In genomic region chr13:69809152-69809551, GRCh38 we compare ENCODE assay signal across 5 cellular contexts.
"Had no signal": no experiment of that assay in that cellular context is flagged by ENCODE, and none has a peak within 500 bp of the region (broad histone marks: within the 10 kb centered on the region; RNA-seq: fewer than 3 reads in every experiment).

No MANE protein-coding gene starts in this region.

- H2AFZ ChIP-seq: GM23248 had no signal

- H3K4me3 ChIP-seq: GM23248 had no signal

- H3K27ac Mint-ChIP-seq: H9 had no signal

- H3K4me3 Mint-ChIP-seq: H9 had no signal

- H3K27ac ChIP-seq: GM23248 had no signal

- DNase-seq: GM23248, H9, HCEC 1CT, IMR-90, KBM-7 had no signal
